20 cellular contexts compared by ENCODE assay signal in the genomic region with DNA sequence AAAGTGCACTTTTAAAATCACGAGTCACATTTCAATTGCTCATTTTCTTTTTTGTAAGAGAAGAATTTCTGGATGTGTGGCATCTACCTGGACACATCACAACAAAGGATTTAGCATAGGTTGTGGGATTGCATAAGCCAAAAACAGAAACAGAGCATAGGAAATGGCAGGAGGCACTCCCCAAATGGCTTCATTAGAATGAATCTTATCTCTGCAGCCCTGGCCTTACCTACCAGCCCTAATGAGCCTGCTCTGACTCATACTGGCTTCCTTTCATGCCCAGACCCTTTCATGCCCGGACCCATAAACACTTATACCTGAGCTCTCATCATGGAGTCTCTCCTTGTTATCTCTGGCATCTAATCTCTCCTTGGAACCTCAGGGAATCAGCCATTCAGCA. TPM values are rescaled to one million over a fixed set of nuclear protein-coding genes. Genes with fewer than 3 reads are reported as not detected.
"Had no signal": no experiment of that assay in that cellular context is flagged by ENCODE, and none has a peak within 500 bp of the region (broad histone marks: within the 10 kb centered on the region; RNA-seq: fewer than 3 reads in every experiment).

No MANE protein-coding gene starts in this region.

- H3K9ac ChIP-seq: neural progenitor cell had no signal

- H3K4me3 Mint-ChIP-seq: activated CD4-positive, alpha-beta memory T cell treated with anti-CD3 and anti-CD28 coated beads, Interleukin-2, amount 10 ng/mL, durations not matched to agents 7 days and 5 days; activated T-cell treated with anti-CD3 and anti-CD28 coated beads, Interleukin-2, amount 50 U/mL, for 4 hours; central memory CD8-positive, alpha-beta T cell; immature natural killer cell; naive B cell; neural progenitor cell; stimulated activated effector memory CD8-positive, alpha-beta T cell treated with anti-CD3 and anti-CD28 coated beads, Interleukin-12 subunit alpha, Interleukin-12 subunit beta, amount 100 ng/mL, for 72 hours; WTC11 had no signal

- H3K4me1 ChIP-seq: body of pancreas, neural progenitor cell had no signal

- H3K36me3 ChIP-seq: neural progenitor cell, ovary, thoracic aorta had no signal

- H3K27ac ChIP-seq: body of pancreas, coronary artery, neural progenitor cell, ovary, thoracic aorta had no signal

- H3K36me3 Mint-ChIP-seq: activated naive CD4-positive, alpha-beta T cell treated with anti-CD3 and anti-CD28 coated beads, Interleukin-2, amount 50 U/mL, for 72 hours; immature natural killer cell; naive B cell; neural progenitor cell; stimulated activated effector memory CD8-positive, alpha-beta T cell treated with anti-CD3 and anti-CD28 coated beads, Interleukin-12 subunit alpha, Interleukin-12 subunit beta, amount 100 ng/mL, for 72 hours; WTC11 had no signal

- H3K4me3 ChIP-seq: body of pancreas, coronary artery, lung, neural progenitor cell, ovary, thoracic aorta had no signal

- H2AFZ ChIP-seq: neural progenitor cell had no signal

- H3K27me3 Mint-ChIP-seq: activated CD4-positive, alpha-beta memory T cell treated with anti-CD3 and anti-CD28 coated beads, Interleukin-2, amount 10 ng/mL, durations not matched to agents 7 days and 5 days; central memory CD8-positive, alpha-beta T cell had no signal

- H3K4me1 Mint-ChIP-seq: activated CD4-positive, alpha-beta memory T cell treated with anti-CD3 and anti-CD28 coated beads, Interleukin-2, amount 10 ng/mL, durations not matched to agents 7 days and 5 days; central memory CD8-positive, alpha-beta T cell; immature natural killer cell; naive B cell; neural progenitor cell; stimulated activated effector memory CD8-positive, alpha-beta T cell treated with anti-CD3 and anti-CD28 coated beads, Interleukin-12 subunit alpha, Interleukin-12 subunit beta, amount 100 ng/mL, for 72 hours had no signal

- H3K9me3 Mint-ChIP-seq: activated CD4-positive, alpha-beta memory T cell treated with anti-CD3 and anti-CD28 coated beads, Interleukin-2, amount 10 ng/mL, durations not matched to agents 7 days and 5 days; activated naive CD4-positive, alpha-beta T cell treated with anti-CD3 and anti-CD28 coated beads, Interleukin-2, amount 50 U/mL, for 72 hours; activated T-cell treated with anti-CD3 and anti-CD28 coated beads, Interleukin-2, amount 50 U/mL, for 4 hours; central memory CD8-positive, alpha-beta T cell; neural progenitor cell; WTC11 had no signal

- H3K9me3 ChIP-seq: body of pancreas, ovary, thoracic aorta had no signal

- DNase-seq: activated CD4-positive, alpha-beta memory T cell treated with anti-CD3 and anti-CD28 coated beads, Interleukin-2, amount 10 ng/mL, durations not matched to agents 7 days and 5 days; activated CD4-positive, alpha-beta T cell treated with anti-CD3 and anti-CD28 coated beads for 4 hours; activated effector memory CD4-positive, alpha-beta T cell treated with Interleukin-2 at 50 U/mL for 16 hours; activated T-cell treated with anti-CD3 and anti-CD28 coated beads, Interleukin-2, amount 50 U/mL, for 4 hours; body of pancreas; foreskin fibroblast; immature natural killer cell; left colon; naive B cell; ovary; stimulated activated CD4-positive, alpha-beta T cell treated with anti-CD3 and anti-CD28 coated beads, Interleukin-12 subunit alpha, Interleukin-12 subunit beta, amount 100 ng/mL, for 4 hours; stimulated activated CD4-positive, alpha-beta T cell treated with anti-CD3 and anti-CD28 coated beads, Interleukin-2, amount 100 ng/mL, for 24 hours had no signal

- H3K27me3 ChIP-seq: body of pancreas, neural progenitor cell, ovary had no signal

- H3K27ac Mint-ChIP-seq: activated CD4-positive, alpha-beta memory T cell treated with anti-CD3 and anti-CD28 coated beads, Interleukin-2, amount 10 ng/mL, durations not matched to agents 7 days and 5 days; activated naive CD4-positive, alpha-beta T cell treated with anti-CD3 and anti-CD28 coated beads, Interleukin-2, amount 50 U/mL, for 72 hours; immature natural killer cell; naive B cell; neural progenitor cell; stimulated activated effector memory CD8-positive, alpha-beta T cell treated with anti-CD3 and anti-CD28 coated beads, Interleukin-12 subunit alpha, Interleukin-12 subunit beta, amount 100 ng/mL, for 72 hours; WTC11 had no signal

- H3K4me2 ChIP-seq: neural progenitor cell had no signal

RNA-seq across cellular contexts. Expression of a gene that starts 23.9 kb away (rescaled TPM):
- total RNA-seq: activated CD4-positive, alpha-beta memory T cell treated with anti-CD3 and anti-CD28 coated beads, Interleukin-2, amount 10 ng/mL, durations not matched to agents 7 days and 5 days had no signal
